1 cellular context compared by ENCODE assay signal in genomic region chr6:129598244-129599187, GRCh38.
TF ChIP-seq lines count a peak whose summit lies in the region.

No MANE protein-coding gene starts in this region.

TF ChIP-seq in HepG2, 621 proteins besides CTCF, POLR2A, EP300 and RAD21 (continued from another document):
- TF ChIP-seq ARID3A (IDR thresholded peaks at IDR 0.05; ENCODE audit: low read depth, low read length) (peak; percentile 80), RBM22 (optimal IDR thresholded peaks at IDR 0.05; ENCODE audit: low read length) (peak; percentile 41), PPARG (CRISPR knock-in tag; conservative IDR thresholded peaks at IDR 0.05) (0 out of 2 replicates have a peak, but pooled peaks have one; percentile 32), SAP130 (CRISPR knock-in tag; IDR thresholded peaks at IDR 0.05; ENCODE audit: low read depth) (no peak), KLF16 (CRISPR knock-in tag; IDR thresholded peaks at IDR 0.05) (peak in 1 of 2 experiments; percentile 74; a peak in 2 of 4 replicates), SMC3 (IDR thresholded peaks at IDR 0.05; ENCODE audit: low read length) (peak; percentile 91), TEAD3 (CRISPR knock-in tag; optimal IDR thresholded peaks at IDR 0.05; ENCODE audit: borderline replicate concordance) (no peak), KAT8 (CRISPR knock-in tag; IDR thresholded peaks at IDR 0.05) (peak; percentile 30; the same call in 1 of the 2 replicates), ZNF746 (CRISPR knock-in tag; IDR thresholded peaks at IDR 0.05) (no peak), E2F5 (CRISPR knock-in tag; conservative IDR thresholded peaks at IDR 0.05) (no peak), GATAD2A (CRISPR knock-in tag; IDR thresholded peaks at IDR 0.05) (peak; percentile 55), MTF2 (CRISPR knock-in tag; IDR thresholded peaks at IDR 0.05; ENCODE audit: borderline replicate concordance) (no peak), HIC2 (CRISPR knock-in tag; IDR thresholded peaks at IDR 0.05; ENCODE audit: low read depth) (no peak), SNRNP70 (IDR thresholded peaks at IDR 0.05; ENCODE audit: low read depth, low read length) (no peak), ELF4 (CRISPR knock-in tag; IDR thresholded peaks at IDR 0.05; ENCODE audit: borderline replicate concordance) (peak; percentile 27; the same call in 1 of the 2 replicates), CREB1 (IDR thresholded peaks at IDR 0.05) (no peak), CREB1 (CRISPR knock-in tag; IDR thresholded peaks at IDR 0.05) (peak; percentile 19; the same call in 1 of the 2 replicates), SCMH1 (CRISPR knock-in tag; IDR thresholded peaks at IDR 0.05; ENCODE audit: borderline replicate concordance) (no peak), HMGXB3 (CRISPR knock-in tag; IDR thresholded peaks at IDR 0.05; ENCODE audit: borderline replicate concordance) (no peak), ZNF709 (CRISPR knock-in tag; IDR thresholded peaks at IDR 0.05) (no peak), STAG1 (CRISPR knock-in tag; IDR thresholded peaks at IDR 0.05) (peak; percentile 93)
TF ChIP-seq in HepG2: peak in this region for 16.
